In genomic region chr11:115385211-115385610, GRCh38 we compare ENCODE assay signal across 17 cellular contexts.
"Had no signal": no experiment of that assay in that cellular context is flagged by ENCODE, and none has a peak within 500 bp of the region (broad histone marks: within the 10 kb centered on the region; RNA-seq: fewer than 3 reads in every experiment).

No MANE protein-coding gene starts in this region.

- H3K9ac ChIP-seq: parathyroid adenoma had no signal

- H3K4me3 ChIP-seq: gastroesophageal sphincter, left ventricle myocardium inferior, lung, sigmoid colon, suprapubic skin, thyroid gland had no signal

- DNase-seq: effector memory CD4-positive, alpha-beta T cell; glutamatergic neuron; immature natural killer cell; left ventricle myocardium inferior; mesenchymal stem cell; midbrain; naive B cell; sigmoid colon; small intestine; stimulated activated CD4-positive, alpha-beta T cell treated with anti-CD3 and anti-CD28 coated beads, Interleukin-2, amount 100 ng/mL, for 48 hours; stimulated activated naive CD4-positive, alpha-beta T cell treated with Interleukin-2 at 50 U/mL for 16 hours; thyroid gland had no signal

- H3K27me3 ChIP-seq: gastroesophageal sphincter, sigmoid colon, suprapubic skin, thyroid gland had no signal

- ATAC-seq: esophagus mucosa, gastroesophageal sphincter had no signal

- H3K9me3 ChIP-seq: gastroesophageal sphincter, left ventricle myocardium inferior, sigmoid colon, suprapubic skin, thyroid gland had no signal

- H3K4me1 ChIP-seq: gastroesophageal sphincter, parathyroid adenoma, suprapubic skin, thyroid gland had no signal

- H3K79me2 ChIP-seq: parathyroid adenoma had no signal

- H2AFZ ChIP-seq: parathyroid adenoma had no signal

- H3K36me3 ChIP-seq: gastroesophageal sphincter, left ventricle myocardium inferior, sigmoid colon, suprapubic skin, thyroid gland had no signal

- H3K27ac ChIP-seq: gastroesophageal sphincter, left ventricle myocardium inferior, parathyroid adenoma, sigmoid colon, suprapubic skin, thyroid gland had no signal
